9 cellular contexts compared by ENCODE assay signal in genomic region chr16:21943571-21943970, GRCh38. TPM values are rescaled to one million over a fixed set of nuclear protein-coding genes. Genes with fewer than 3 reads are reported as not detected.
"Had no signal": no experiment of that assay in that cellular context is flagged by ENCODE, and none has a peak within 500 bp of the region (broad histone marks: within the 10 kb centered on the region; RNA-seq: fewer than 3 reads in every experiment).

No MANE protein-coding gene starts in this region.

- H3K27ac ChIP-seq: HL-60 had no signal

- DNase-seq: GOT3, H7, HCEC 1CT, KBM-7 had no signal

RNA-seq across cellular contexts. Expression of gene PDZD9, which starts 57.3 kb away (rescaled TPM):
- total RNA-seq: H4, H7, HepG2, HT1080 had no signal
- polyA plus RNA-seq: HepG2, IgD-negative memory B cell had no signal
